ENCODE assay signal across 19 cellular contexts in genomic region chr1:31951276-31951675, GRCh38. TPM values are rescaled to one million over a fixed set of nuclear protein-coding genes. Genes with fewer than 3 reads are reported as not detected.
DNase-seq lines count a peak whose midpoint lies in the region; ATAC-seq and TF ChIP-seq lines count a peak whose summit lies in the region.
"Had no signal": no experiment of that assay in that cellular context is flagged by ENCODE, and none has a peak within 500 bp of the region (broad histone marks: within the 10 kb centered on the region; RNA-seq: fewer than 3 reads in every experiment).

No MANE protein-coding gene starts in this region.

- 45 to 54% (median 47%) methylated on average over 4 of the region's 4 CpGs for WGBS in heart left ventricle, 4 donors

- ATAC-seq in heart left ventricle (no peak), left ventricle myocardium superior (no peak), WTC11 (no peak), thoracic aorta (ENCODE audit: insufficient number of reproducible peaks, low FRiP score, low read depth) (no peak), GM19023 (IDR thresholded peaks at IDR 0.05; ENCODE audit: unreplicated experiment) (no peak), GM21619 (IDR thresholded peaks at IDR 0.05; ENCODE audit: unreplicated experiment) (no peak)
- ATAC-seq: body of pancreas had no signal

- H3K27me3 ChIP-seq in heart left ventricle, result no peaks in the 10 kb centered on the region
- H3K27me3 ChIP-seq in thoracic aorta (replicated peaks; ENCODE audit: insufficient read depth), result no peaks in the 10 kb centered on the region
- H3K27me3 ChIP-seq: body of pancreas had no signal

- H3K9me3 ChIP-seq in heart left ventricle, result no peaks in the 10 kb centered on the region
- H3K9me3 ChIP-seq in thoracic aorta, result no peaks in the 10 kb centered on the region
- H3K9me3 ChIP-seq: body of pancreas, prostate gland had no signal

- CTCF ChIA-PET in WTC11 (lab: Charles Lee), result interaction anchor here (1.5 to 5.3 kb wide), 2 partner anchors 10 to 14 kb away, joined by 5 to 77 read pairs; no protein-coding TSS in a partner anchor

- peak overlapping the region; percentile 20 to 94 (median 68) for H3K27ac ChIP-seq in heart left ventricle
- H3K27ac ChIP-seq in thoracic aorta, result peak overlapping the region; percentile 11 to 68
- H3K27ac ChIP-seq: body of pancreas, coronary artery, prostate gland had no signal

- DNase-seq in heart left ventricle (no peak), left ventricle myocardium superior (no peak), WTC11 (ENCODE audit: low spot score) (no peak), myocyte (ENCODE audit: low read depth) (peak; percentile 14), thoracic aorta (ENCODE audit: low spot score) (no peak), SIG-M5 treated with dmso at 0.1 percent for 504 hours (lab: John Stamatoyannopoulos, UW; ENCODE audit: unreplicated experiment) (no peak)
- DNase-seq: activated CD4-positive, alpha-beta memory T cell treated with anti-CD3 and anti-CD28 coated beads, Interleukin-2, amount 10 ng/mL, durations not matched to agents 7 days and 5 days; activated T-cell treated with anti-CD3 and anti-CD28 coated beads, Interleukin-2, amount 50 U/mL, for 24 hours; body of pancreas; DMS153; NCI-H187; NCI-H446 treated with DMSO at 0.1 percent for 48 hours; NK-92 treated with Interleukin-12 subunit alpha and Interleukin-12 subunit beta, amount 100 ng/mL, for 24 hours had no signal

- TF ChIP-seq CTCF in heart left ventricle (IDR thresholded peaks at IDR 0.05) (no peak), WTC11 (IDR thresholded peaks at IDR 0.05) (no peak), thoracic aorta (IDR thresholded peaks at IDR 0.05) (no peak)

- intact Hi-C loops in heart left ventricle (cut with DNase I) (no loop called here), left ventricle myocardium superior (cut with micrococcal nuclease) (no loop called here)

- H3K27me3 Mint-ChIP-seq in WTC11 (ENCODE audit: low read depth), result no peaks in the 10 kb centered on the region
- H3K27me3 Mint-ChIP-seq: activated CD4-positive, alpha-beta memory T cell treated with anti-CD3 and anti-CD28 coated beads, Interleukin-2, amount 10 ng/mL, durations not matched to agents 7 days and 5 days; activated naive CD8-positive, alpha-beta T cell; activated T-cell treated with anti-CD3 and anti-CD28 coated beads, Interleukin-2, amount 50 U/mL, for 24 hours had no signal

- TF ChIP-seq POLR2A in heart left ventricle (IDR thresholded peaks at IDR 0.05), result no peak

- peaks cover 10 to 47% (median 31%) of the 10 kb centered on the region in 12 donors for H3K4me1 ChIP-seq in heart left ventricle
- peaks cover 28 to 36% of the 10 kb centered on the region in 2 donors for H3K4me1 ChIP-seq in thoracic aorta (ENCODE audit: control insufficient read depth in 1 of 2, low read depth in 2 of 2)
- H3K4me1 ChIP-seq: prostate gland had no signal

- no peaks in the 10 kb centered on the region for H3K9me3 Mint-ChIP-seq in WTC11
- H3K9me3 Mint-ChIP-seq: activated CD4-positive, alpha-beta memory T cell treated with anti-CD3 and anti-CD28 coated beads, Interleukin-2, amount 10 ng/mL, durations not matched to agents 7 days and 5 days; activated T-cell treated with anti-CD3 and anti-CD28 coated beads, Interleukin-2, amount 50 U/mL, for 24 hours; CD14-positive monocyte had no signal

- H3K36me3 Mint-ChIP-seq in WTC11, result no peaks in the 10 kb centered on the region
- H3K36me3 Mint-ChIP-seq: activated naive CD8-positive, alpha-beta T cell had no signal

- H3K4me1 Mint-ChIP-seq in WTC11, result peaks cover 35% of the 10 kb centered on the region

- no peaks in the 10 kb centered on the region for H3K36me3 ChIP-seq in heart left ventricle
- no peaks in the 10 kb centered on the region for H3K36me3 ChIP-seq in thoracic aorta
- H3K36me3 ChIP-seq: prostate gland had no signal

- POLR2A ChIA-PET in WTC11 (lab: Charles Lee), result interaction anchor here (1.0 to 1.3 kb wide), 2 partner anchors 9 to 11 kb away, joined by 3 read pairs; no protein-coding TSS in a partner anchor

- H3K4me3 ChIP-seq in heart left ventricle (no peak overlapping the region), thoracic aorta (no peak overlapping the region)
- H3K4me3 ChIP-seq: body of pancreas, coronary artery, prostate gland had no signal

- peak overlapping the region; percentile 48; the same call in 1 of the 2 replicates for H3K27ac Mint-ChIP-seq in WTC11
- H3K27ac Mint-ChIP-seq: activated CD4-positive, alpha-beta memory T cell treated with anti-CD3 and anti-CD28 coated beads, Interleukin-2, amount 10 ng/mL, durations not matched to agents 7 days and 5 days; activated naive CD8-positive, alpha-beta T cell had no signal

- H3K4me3 Mint-ChIP-seq in WTC11, result no peak overlapping the region
- H3K4me3 Mint-ChIP-seq: activated CD4-positive, alpha-beta memory T cell treated with anti-CD3 and anti-CD28 coated beads, Interleukin-2, amount 10 ng/mL, durations not matched to agents 7 days and 5 days; activated naive CD8-positive, alpha-beta T cell; activated T-cell treated with anti-CD3 and anti-CD28 coated beads, Interleukin-2, amount 50 U/mL, for 24 hours; CD14-positive monocyte had no signal

TF ChIP-seq in WTC11, 78 proteins besides CTCF, POLR2A, EP300 and RAD21 (continues in another document):
- TF ChIP-seq HMGXB4 (CRISPR knock-in tag; IDR thresholded peaks at IDR 0.05) (no peak), IRF1 (CRISPR knock-in tag; IDR thresholded peaks at IDR 0.05) (no peak), E2F5 (CRISPR knock-in tag; IDR thresholded peaks at IDR 0.05) (no peak), ZNF416 (CRISPR knock-in tag; IDR thresholded peaks at IDR 0.05) (no peak), ZNF396 (CRISPR knock-in tag; IDR thresholded peaks at IDR 0.05; ENCODE audit: borderline replicate concordance) (no peak), MYBL2 (CRISPR knock-in tag; IDR thresholded peaks at IDR 0.05) (no peak), USF1 (CRISPR knock-in tag; IDR thresholded peaks at IDR 0.05) (no peak), CBFB (CRISPR knock-in tag; IDR thresholded peaks at IDR 0.05; ENCODE audit: low read depth) (no peak), ZNF232 (CRISPR knock-in tag; IDR thresholded peaks at IDR 0.05) (no peak), USF2 (CRISPR knock-in tag; IDR thresholded peaks at IDR 0.05) (no peak), ATF2 (CRISPR knock-in tag; IDR thresholded peaks at IDR 0.05; ENCODE audit: borderline replicate concordance, low read depth) (no peak)

RNA-seq across cellular contexts. Expression of gene PTP4A2, which starts 13.1 kb away (rescaled TPM):
- total RNA-seq in heart left ventricle (100 to 1,000 TPM; 217 to 354 (median 242) TPM), left ventricle myocardium superior (252 TPM), WTC11 (2021) (147 to 172 TPM (median 150 TPM) in 3 replicates), myocyte (248 and 298 TPM in 2 replicates), thoracic aorta (100 to 1,000 TPM; 104 to 237 TPM)
- polyA plus RNA-seq in heart left ventricle, result 100 to 1,000 TPM in 1 of 2 donors, 10 to 100 TPM in 1; 74.4 to 290 TPM
- 228 TPM for polyA plus RNA-seq in myocyte (2012)
